15 cellular contexts compared by ENCODE assay signal in genomic region chrX:28910501-28910900, GRCh38.
"Had no signal": no experiment of that assay in that cellular context is flagged by ENCODE, and none has a peak within 500 bp of the region (broad histone marks: within the 10 kb centered on the region; RNA-seq: fewer than 3 reads in every experiment).

No MANE protein-coding gene starts in this region.

- H3K4me3 ChIP-seq: ascending aorta, cardiac muscle cell, dorsolateral prefrontal cortex, prostate gland, right lobe of liver, upper lobe of left lung had no signal

- DNase-seq: activated CD4-positive, alpha-beta T cell treated with anti-CD3 and anti-CD28 coated beads, Interleukin-2, amount 50 U/mL, for 4 hours; activated naive CD4-positive, alpha-beta T cell treated with Interleukin-2 at 50 U/mL for 16 hours; activated naive CD8-positive, alpha-beta T cell treated with anti-CD3 and anti-CD28 coated beads, Interleukin-2, amount 50 U/mL, for 24 hours; activated T-cell treated with anti-CD3 and anti-CD28 coated beads for 4 hours; dorsolateral prefrontal cortex; erythroblast; foreskin fibroblast; glutamatergic neuron; right lobe of liver; T-cell; T-helper 9 cell; upper lobe of left lung had no signal
